28 cellular contexts compared by ENCODE assay signal in genomic region chr2:19759880-19760279, GRCh38.
"Had no signal": no experiment of that assay in that cellular context is flagged by ENCODE, and none has a peak within 500 bp of the region (broad histone marks: within the 10 kb centered on the region; RNA-seq: fewer than 3 reads in every experiment).

No MANE protein-coding gene starts in this region.

- H3K36me3 Mint-ChIP-seq: stimulated activated effector memory CD8-positive, alpha-beta T cell treated with anti-CD3 and anti-CD28 coated beads, Interleukin-12 subunit alpha, Interleukin-12 subunit beta, amount 100 ng/mL, for 72 hours; WTC11 had no signal

- H3K4me3 Mint-ChIP-seq: activated CD4-positive, alpha-beta T cell treated with anti-CD3 and anti-CD28 coated beads, Interleukin-2, amount 10 ng/mL, durations not matched to agents 7 days and 5 days; activated CD8-positive, alpha-beta T cell treated with anti-CD3 and anti-CD28 coated beads for 36 hours; activated T-cell treated with anti-CD3 and anti-CD28 coated beads, Interleukin-2, amount 50 U/mL, for 4 hours; activated T-helper 17 cell treated with anti-CD3 and anti-CD28 coated beads, Interleukin-2, amount 50 U/mL, for 72 hours; nephron; stimulated activated effector memory CD8-positive, alpha-beta T cell treated with anti-CD3 and anti-CD28 coated beads, Interleukin-12 subunit alpha, Interleukin-12 subunit beta, amount 100 ng/mL, for 72 hours; stimulated activated naive CD8-positive, alpha-beta T cell treated with anti-CD3 and anti-CD28 coated beads, Interleukin-15, amount 100 ng/mL, for 72 hours; WTC11 had no signal

- H3K27me3 ChIP-seq: esophagus squamous epithelium, right lobe of liver, thyroid gland had no signal

- H3K36me3 ChIP-seq: esophagus squamous epithelium, left ventricle myocardium inferior, right lobe of liver, thyroid gland had no signal

- H3K27ac Mint-ChIP-seq: activated CD4-positive, alpha-beta T cell treated with anti-CD3 and anti-CD28 coated beads, Interleukin-2, amount 10 ng/mL, durations not matched to agents 7 days and 5 days; activated CD8-positive, alpha-beta T cell treated with anti-CD3 and anti-CD28 coated beads for 36 hours; activated T-helper 17 cell treated with anti-CD3 and anti-CD28 coated beads, Interleukin-2, amount 50 U/mL, for 72 hours; nephron; stimulated activated effector memory CD8-positive, alpha-beta T cell treated with anti-CD3 and anti-CD28 coated beads, Interleukin-12 subunit alpha, Interleukin-12 subunit beta, amount 100 ng/mL, for 72 hours; stimulated activated naive CD8-positive, alpha-beta T cell treated with anti-CD3 and anti-CD28 coated beads, Interleukin-15, amount 100 ng/mL, for 72 hours; WTC11 had no signal

- ATAC-seq: activated CD8-positive, alpha-beta T cell treated with anti-CD3 and anti-CD28 coated beads for 36 hours; activated T-cell treated with anti-CD3 and anti-CD28 coated beads, Interleukin-2, amount 50 U/mL, for 4 hours; activated T-helper 17 cell treated with anti-CD3 and anti-CD28 coated beads, Interleukin-2, amount 50 U/mL, for 72 hours; mucosa of descending colon; right lobe of liver; stimulated activated effector memory CD8-positive, alpha-beta T cell treated with anti-CD3 and anti-CD28 coated beads, Interleukin-12 subunit alpha, Interleukin-12 subunit beta, amount 100 ng/mL, for 72 hours; stimulated activated naive CD8-positive, alpha-beta T cell treated with anti-CD3 and anti-CD28 coated beads, Interleukin-15, amount 100 ng/mL, for 72 hours; WTC11 had no signal

- H3K4me1 ChIP-seq: esophagus squamous epithelium, right lobe of liver, thyroid gland had no signal

- H3K4me3 ChIP-seq: esophagus squamous epithelium, left ventricle myocardium inferior, mucosa of descending colon, right lobe of liver, skin epidermis, thyroid gland had no signal

- H3K4me1 Mint-ChIP-seq: activated CD4-positive, alpha-beta T cell treated with anti-CD3 and anti-CD28 coated beads, Interleukin-2, amount 10 ng/mL, durations not matched to agents 7 days and 5 days; activated T-helper 17 cell treated with anti-CD3 and anti-CD28 coated beads, Interleukin-2, amount 50 U/mL, for 72 hours; stimulated activated effector memory CD8-positive, alpha-beta T cell treated with anti-CD3 and anti-CD28 coated beads, Interleukin-12 subunit alpha, Interleukin-12 subunit beta, amount 100 ng/mL, for 72 hours; stimulated activated naive CD8-positive, alpha-beta T cell treated with anti-CD3 and anti-CD28 coated beads, Interleukin-15, amount 100 ng/mL, for 72 hours; WTC11 had no signal

- DNase-seq: activated CD4-positive, alpha-beta T cell treated with anti-CD3 and anti-CD28 coated beads for 1 hour; activated CD4-positive, alpha-beta T cell treated with anti-CD3 and anti-CD28 coated beads, Interleukin-2, amount 10 ng/mL, durations not matched to agents 7 days and 5 days; activated CD8-positive, alpha-beta T cell treated with anti-CD3 and anti-CD28 coated beads for 36 hours; activated gamma-delta T cell treated with Interleukin-2 at 50 U/mL for 16 hours; activated naive CD4-positive, alpha-beta T cell treated with anti-CD3 and anti-CD28 coated beads, Interleukin-2, amount 50 U/mL, for 16 hours; activated T-cell treated with anti-CD3 and anti-CD28 coated beads, Interleukin-2, amount 50 U/mL, for 4 hours; amniotic stem cell; central memory CD4-positive, alpha-beta T cell; dermis blood vessel endothelial cell; effector CD4-positive, alpha-beta T cell; esophagus squamous epithelium; glutamatergic neuron; left ventricle myocardium inferior; mucosa of descending colon; posterior cingulate gyrus; right lobe of liver; stimulated activated CD4-positive, alpha-beta T cell treated with anti-CD3 and anti-CD28 coated beads, Interleukin-12 subunit alpha, Interleukin-12 subunit beta, amount 100 ng/mL, for 4 hours; stimulated activated CD4-positive, alpha-beta T cell treated with anti-CD3 and anti-CD28 coated beads, Interleukin-4, amount 100 ng/mL, for 24 hours; stimulated activated naive CD8-positive, alpha-beta T cell treated with anti-CD3 and anti-CD28 coated beads, Interleukin-15, amount 100 ng/mL, for 72 hours; substantia nigra; T-helper 2 cell; thyroid gland had no signal

- H3K27me3 Mint-ChIP-seq: activated CD4-positive, alpha-beta T cell treated with anti-CD3 and anti-CD28 coated beads, Interleukin-2, amount 10 ng/mL, durations not matched to agents 7 days and 5 days; stimulated activated naive CD8-positive, alpha-beta T cell treated with anti-CD3 and anti-CD28 coated beads, Interleukin-15, amount 100 ng/mL, for 72 hours had no signal

- H3K9me3 Mint-ChIP-seq: activated CD4-positive, alpha-beta T cell treated with anti-CD3 and anti-CD28 coated beads, Interleukin-2, amount 10 ng/mL, durations not matched to agents 7 days and 5 days; activated CD8-positive, alpha-beta T cell treated with anti-CD3 and anti-CD28 coated beads for 36 hours; activated T-cell treated with anti-CD3 and anti-CD28 coated beads, Interleukin-2, amount 50 U/mL, for 4 hours; activated T-helper 17 cell treated with anti-CD3 and anti-CD28 coated beads, Interleukin-2, amount 50 U/mL, for 72 hours; stimulated activated effector memory CD8-positive, alpha-beta T cell treated with anti-CD3 and anti-CD28 coated beads, Interleukin-12 subunit alpha, Interleukin-12 subunit beta, amount 100 ng/mL, for 72 hours; stimulated activated naive CD8-positive, alpha-beta T cell treated with anti-CD3 and anti-CD28 coated beads, Interleukin-15, amount 100 ng/mL, for 72 hours had no signal

- H3K27ac ChIP-seq: epithelial cell of prostate, esophagus squamous epithelium, left ventricle myocardium inferior, right lobe of liver, skin epidermis, thyroid gland had no signal

- H3K9me3 ChIP-seq: esophagus squamous epithelium, left ventricle myocardium inferior, mucosa of descending colon, right lobe of liver, thyroid gland had no signal
